In the genomic region with DNA sequence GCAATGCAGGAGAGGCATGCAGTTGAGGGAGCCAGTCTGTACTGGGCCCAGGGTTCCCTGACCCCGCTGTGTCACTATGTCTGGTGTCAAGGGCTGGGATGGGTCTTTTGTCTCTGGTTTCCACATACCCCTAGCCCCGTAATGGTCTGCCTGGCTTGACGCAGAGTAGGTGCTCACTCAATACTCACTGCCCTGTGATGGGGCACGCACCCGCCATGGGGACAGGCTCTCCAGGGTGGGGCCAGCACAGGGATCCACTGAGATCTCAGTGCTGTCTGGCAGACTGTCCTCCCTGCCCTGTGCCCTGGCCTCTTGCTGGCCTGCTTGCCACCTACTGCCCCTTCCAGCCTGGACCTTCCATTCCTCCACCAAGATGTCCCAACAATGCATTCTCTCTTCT, we compare ENCODE assay signal across 24 cellular contexts.
"Had no signal": no experiment of that assay in that cellular context is flagged by ENCODE, and none has a peak within 500 bp of the region (broad histone marks: within the 10 kb centered on the region; RNA-seq: fewer than 3 reads in every experiment).

No MANE protein-coding gene starts in this region.

- H3K4me2 ChIP-seq: neural progenitor cell had no signal

- H3K27ac ChIP-seq: left ventricle myocardium inferior, neural progenitor cell, ovary, skin epidermis, stomach, testis, thyroid gland, transverse colon, upper lobe of right lung had no signal

- H3K4me3 Mint-ChIP-seq: mesothelial cell of epicardium; naive thymus-derived CD4-positive, alpha-beta T cell; nephron progenitor cell; stimulated activated naive B cell treated with anti-CD40 and anti-IgM and Interleukin-4, amounts not matched to agents 10 μg/mL and 1 μg/mL and 100 μg/mL, for 72 hours had no signal

- H3K4me1 ChIP-seq: stomach, testis, thyroid gland, transverse colon, upper lobe of right lung had no signal

- H2AFZ ChIP-seq: neural progenitor cell had no signal

- H3K4me3 ChIP-seq: left ventricle myocardium inferior, lung, mucosa of descending colon, neural progenitor cell, ovary, skin epidermis, stomach, testis, thyroid gland, transverse colon, upper lobe of right lung had no signal

- H3K27ac Mint-ChIP-seq: mesothelial cell of epicardium; naive thymus-derived CD4-positive, alpha-beta T cell; nephron progenitor cell; neural progenitor cell; progenitor cell of endocrine pancreas; stimulated activated naive B cell treated with anti-CD40 and anti-IgM and Interleukin-4, amounts not matched to agents 10 μg/mL and 1 μg/mL and 100 μg/mL, for 72 hours had no signal

- H3K36me3 Mint-ChIP-seq: naive thymus-derived CD4-positive, alpha-beta T cell; stimulated activated naive B cell treated with anti-CD40 and anti-IgM and Interleukin-4, amounts not matched to agents 10 μg/mL and 1 μg/mL and 100 μg/mL, for 72 hours had no signal

- H3K36me3 ChIP-seq: left ventricle myocardium inferior, neural progenitor cell, ovary, stomach, thyroid gland, transverse colon, upper lobe of right lung had no signal

- DNase-seq: hippocampal formation; kidney; left colon; left ventricle myocardium inferior; mesendoderm; mucosa of descending colon; naive thymus-derived CD4-positive, alpha-beta T cell; nephron progenitor cell; ovary; right cardiac atrium; stimulated activated CD4-positive, alpha-beta T cell treated with anti-CD3 and anti-CD28 coated beads, Interleukin-4, amount 100 ng/mL, for 24 hours; stimulated activated naive B cell treated with anti-CD40 and anti-IgM and Interleukin-4, amounts not matched to agents 10 μg/mL and 1 μg/mL and 100 μg/mL, for 72 hours; stimulated activated naive CD8-positive, alpha-beta T cell treated with anti-CD3 and anti-CD28 coated beads, Interleukin-15, Interleukin-2, amounts not matched to agents 100 U/mL and 50 U/mL, for 24 hours; stomach; testis; thyroid gland; transverse colon; upper lobe of right lung had no signal

- H3K4me1 Mint-ChIP-seq: naive thymus-derived CD4-positive, alpha-beta T cell; stimulated activated naive B cell treated with anti-CD40 and anti-IgM and Interleukin-4, amounts not matched to agents 10 μg/mL and 1 μg/mL and 100 μg/mL, for 72 hours had no signal

- H3K27me3 ChIP-seq: neural progenitor cell, ovary, testis, thyroid gland, transverse colon, upper lobe of right lung had no signal

- H3K9ac ChIP-seq: neural progenitor cell had no signal

- ATAC-seq: left colon; mucosa of descending colon; naive thymus-derived CD4-positive, alpha-beta T cell; right cardiac atrium; sciatic nerve; stimulated activated naive B cell treated with anti-CD40 and anti-IgM and Interleukin-4, amounts not matched to agents 10 μg/mL and 1 μg/mL and 100 μg/mL, for 72 hours; stimulated activated naive CD8-positive, alpha-beta T cell treated with anti-CD3 and anti-CD28 coated beads, Interleukin-15, Interleukin-2, amounts not matched to agents 100 U/mL and 50 U/mL, for 24 hours; upper lobe of right lung had no signal

- H3K9me3 ChIP-seq: mucosa of descending colon, ovary, testis, thyroid gland, upper lobe of right lung had no signal
